In genomic region chr6:7389162-7389450, GRCh38 we compare ENCODE assay signal across 1 cellular context.
TF ChIP-seq lines count a peak whose summit lies in the region.

No MANE protein-coding gene starts in this region.

TF ChIP-seq in HepG2, 621 proteins besides CTCF, POLR2A, EP300 and RAD21 (continues in another document):
- TF ChIP-seq ESRRA (CRISPR knock-in tag; IDR thresholded peaks at IDR 0.05; ENCODE audit: low read depth) (no peak), PITX1 (CRISPR knock-in tag; IDR thresholded peaks at IDR 0.05) (no peak), SKIL (CRISPR knock-in tag; IDR thresholded peaks at IDR 0.05; ENCODE audit: borderline replicate concordance) (no peak), ZBTB42 (CRISPR knock-in tag; IDR thresholded peaks at IDR 0.05) (no peak), MYC (CRISPR knock-in tag; IDR thresholded peaks at IDR 0.05; ENCODE audit: borderline replicate concordance) (no peak), ZNF616 (CRISPR knock-in tag; IDR thresholded peaks at IDR 0.05; ENCODE audit: low read depth) (no peak), ZSCAN22 (CRISPR knock-in tag; IDR thresholded peaks at IDR 0.05) (no peak), DNMT3B (CRISPR knock-in tag; conservative IDR thresholded peaks at IDR 0.05) (no peak), IRF2 (CRISPR knock-in tag; IDR thresholded peaks at IDR 0.05) (no peak), NPAS2 (CRISPR knock-in tag; IDR thresholded peaks at IDR 0.05; ENCODE audit: borderline replicate concordance) (0 out of 2 replicates have a peak, but pooled peaks have one; percentile 54), ZFYVE20 (CRISPR knock-in tag; IDR thresholded peaks at IDR 0.05; ENCODE audit: borderline replicate concordance, low read depth) (no peak), ZNF18 (CRISPR knock-in tag; IDR thresholded peaks at IDR 0.05; ENCODE audit: insufficient replicate concordance) (peak; percentile 9), ELF4 (CRISPR knock-in tag; IDR thresholded peaks at IDR 0.05; ENCODE audit: borderline replicate concordance) (no peak), FOXJ3 (CRISPR knock-in tag; IDR thresholded peaks at IDR 0.05; ENCODE audit: borderline replicate concordance) (no peak), BORCS8-MEF2B (CRISPR knock-in tag; IDR thresholded peaks at IDR 0.05) (no peak), SRSF1 (optimal IDR thresholded peaks at IDR 0.05; ENCODE audit: low read depth, low read length) (no peak), RELA (CRISPR knock-in tag; IDR thresholded peaks at IDR 0.05) (peak; percentile 46; the same call in 1 of the 2 replicates), ISL2 (CRISPR knock-in tag; IDR thresholded peaks at IDR 0.05) (no peak), ATF4 (CRISPR knock-in tag; IDR thresholded peaks at IDR 0.05) (no peak), ZSCAN30 (CRISPR knock-in tag; IDR thresholded peaks at IDR 0.05) (no peak), ZBTB3 (CRISPR knock-in tag; IDR thresholded peaks at IDR 0.05; ENCODE audit: borderline replicate concordance, low read depth) (peak; percentile 20; the same call in 1 of the 2 replicates), ZNF274 (CRISPR knock-in tag; IDR thresholded peaks at IDR 0.05) (no peak), HNF1A (IDR thresholded peaks at IDR 0.05; ENCODE audit: low read depth) (no peak), HNF1A (CRISPR knock-in tag; IDR thresholded peaks at IDR 0.05; ENCODE audit: borderline replicate concordance) (no peak), MTA1 (CRISPR knock-in tag; IDR thresholded peaks at IDR 0.05; ENCODE audit: borderline replicate concordance) (no peak), KLF11 (CRISPR knock-in tag; IDR thresholded peaks at IDR 0.05) (no peak), TFDP1 (CRISPR knock-in tag; IDR thresholded peaks at IDR 0.05; ENCODE audit: borderline replicate concordance) (no peak), ZNF577 (CRISPR knock-in tag; IDR thresholded peaks at IDR 0.05; ENCODE audit: borderline replicate concordance, low read depth) (peak; percentile 89; the same call in 1 of the 2 replicates), GABPB1 (CRISPR knock-in tag; IDR thresholded peaks at IDR 0.05) (no peak), NBN (conservative IDR thresholded peaks at IDR 0.05) (no peak), HIC2 (CRISPR knock-in tag; IDR thresholded peaks at IDR 0.05; ENCODE audit: low read depth) (no peak), ZNF772 (CRISPR knock-in tag; IDR thresholded peaks at IDR 0.05) (no peak), ZC3H4 (CRISPR knock-in tag; IDR thresholded peaks at IDR 0.05; ENCODE audit: borderline replicate concordance) (peak; percentile 77; the same call in 1 of the 2 replicates), SIN3B (IDR thresholded peaks at IDR 0.05; ENCODE audit: low read length) (no peak), ZNF12 (CRISPR knock-in tag; IDR thresholded peaks at IDR 0.05) (no peak), SSRP1 (CRISPR knock-in tag; IDR thresholded peaks at IDR 0.05) (no peak), ZNF101 (CRISPR knock-in tag; IDR thresholded peaks at IDR 0.05; ENCODE audit: borderline replicate concordance, low read depth) (0 out of 2 replicates have a peak, but pooled peaks have one; percentile 35), ZNF790 (CRISPR knock-in tag; IDR thresholded peaks at IDR 0.05; ENCODE audit: borderline replicate concordance) (no peak), ZNF773 (CRISPR knock-in tag; IDR thresholded peaks at IDR 0.05; ENCODE audit: borderline replicate concordance) (no peak), HOXD1 (CRISPR knock-in tag; IDR thresholded peaks at IDR 0.05) (no peak), SOX13 (IDR thresholded peaks at IDR 0.05) (no peak), SOX13 (CRISPR knock-in tag; conservative IDR thresholded peaks at IDR 0.05 in 1 of 2, IDR thresholded peaks at IDR 0.05 in 1 of 2) (peak in 1 of 2 experiments; percentile 30; a peak in 2 of 4 replicates), ZBTB37 (CRISPR knock-in tag; IDR thresholded peaks at IDR 0.05) (no peak), ZSCAN12 (CRISPR knock-in tag; IDR thresholded peaks at IDR 0.05) (no peak), ATF7 (IDR thresholded peaks at IDR 0.05) (no peak), ATF7 (CRISPR knock-in tag; IDR thresholded peaks at IDR 0.05) (no peak), ZNF550 (CRISPR knock-in tag; IDR thresholded peaks at IDR 0.05; ENCODE audit: borderline replicate concordance) (no peak), CBFB (CRISPR knock-in tag; IDR thresholded peaks at IDR 0.05) (no peak), ZBED4 (CRISPR knock-in tag; IDR thresholded peaks at IDR 0.05; ENCODE audit: borderline replicate concordance) (no peak), ZNF512 (CRISPR knock-in tag; IDR thresholded peaks at IDR 0.05) (0 out of 2 replicates have a peak, but pooled peaks have one; percentile 25), RARG (CRISPR knock-in tag; IDR thresholded peaks at IDR 0.05; ENCODE audit: low read depth) (no peak)
